9 cellular contexts compared by ENCODE assay signal in the genomic region with DNA sequence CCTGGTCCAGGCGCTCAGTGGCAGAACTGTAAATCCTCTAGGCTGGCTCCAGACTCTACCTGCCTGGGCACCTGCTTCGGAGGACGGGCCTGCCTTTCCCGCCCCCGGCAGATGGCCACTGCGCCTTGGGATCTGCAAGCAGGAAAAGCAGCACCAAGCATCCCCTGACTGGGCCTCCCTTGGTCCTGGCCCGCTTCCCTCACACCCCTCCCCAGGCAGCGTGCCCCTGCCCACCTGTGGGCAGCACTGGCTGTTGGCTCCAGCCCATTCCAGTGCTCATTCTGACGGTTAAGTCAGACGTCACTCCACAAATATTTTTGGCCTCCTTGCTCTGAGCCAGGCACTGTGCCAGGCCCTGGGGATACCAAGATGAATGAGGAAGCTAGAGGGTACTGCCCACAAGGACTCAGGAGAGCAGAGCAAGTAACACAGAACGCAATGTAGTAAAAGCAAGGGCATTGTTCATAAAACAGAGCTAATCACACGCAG. TPM values are rescaled to one million over a fixed set of nuclear protein-coding genes. Genes with fewer than 3 reads are reported as not detected.
A peak's percentile ranks its signal among the peaks of the same experiment; 100 is the strongest.
DNase-seq lines count a peak whose midpoint lies in the region; ATAC-seq and TF ChIP-seq lines count a peak whose summit lies in the region.
"Had no signal": no experiment of that assay in that cellular context is flagged by ENCODE, and none has a peak within 500 bp of the region (broad histone marks: within the 10 kb centered on the region; RNA-seq: fewer than 3 reads in every experiment).

No MANE protein-coding gene starts in this region.

- no peak overlapping the region for H3K4me3 ChIP-seq in mammary epithelial cell (replicated peaks in 1 of 3; ENCODE audit: insufficient read depth in 1 of 3, low read depth in 2 of 3, low read length in 3 of 3)

- H3K36me3 Mint-ChIP-seq in activated T-cell treated with anti-CD3 and anti-CD28 coated beads, Interleukin-2, amount 50 U/mL, for 72 hours (ENCODE audit: insufficient read depth in 2 of 2) = peaks cover 12 to 14% of the 10 kb centered on the region in 2 donors
- H3K36me3 Mint-ChIP-seq in activated naive CD8-positive, alpha-beta T cell treated with anti-CD3 and anti-CD28 coated beads for 36 hours = peaks cover 8% of the 10 kb centered on the region

- TF ChIP-seq CTCF in mammary epithelial cell (conservative IDR thresholded peaks at IDR 0.05 in 1 of 2, IDR thresholded peaks at IDR 0.05 in 1 of 2; ENCODE audit: extremely low read depth in 1 of 2, insufficient read depth in 1 of 2, low read depth in 1 of 2, low read length in 2 of 2) = no peak

- no peak overlapping the region for H3K27ac Mint-ChIP-seq in activated T-cell treated with anti-CD3 and anti-CD28 coated beads, Interleukin-2, amount 50 U/mL, for 72 hours
- no peak overlapping the region for H3K27ac Mint-ChIP-seq in activated naive CD8-positive, alpha-beta T cell treated with anti-CD3 and anti-CD28 coated beads for 36 hours

- H3K9me3 ChIP-seq in mammary epithelial cell (replicated peaks; ENCODE audit: insufficient read depth, low read length) = no peaks in the 10 kb centered on the region

- 2% methylated on average over 10 of the region's 12 CpGs for WGBS in mammary epithelial cell (ENCODE audit: low coverage, missing lambda C conversion rate)

- H4K20me1 ChIP-seq in mammary epithelial cell (ENCODE audit: insufficient read depth, low read length) = no peaks in the 10 kb centered on the region

- ATAC-seq in activated T-cell treated with anti-CD3 and anti-CD28 coated beads, Interleukin-2, amount 50 U/mL, for 72 hours (replicated peaks in 1 of 2) = no peak

- peak overlapping the region; percentile 39 for H3K4me2 ChIP-seq in mammary epithelial cell (ENCODE audit: insufficient read depth, low read depth, low read length)

- H3K9ac ChIP-seq in mammary epithelial cell (ENCODE audit: insufficient read depth, low read length) = no peak overlapping the region

- H3K4me3 Mint-ChIP-seq in activated T-cell treated with anti-CD3 and anti-CD28 coated beads, Interleukin-2, amount 50 U/mL, for 72 hours = no peak overlapping the region
- no peak overlapping the region for H3K4me3 Mint-ChIP-seq in activated naive CD8-positive, alpha-beta T cell treated with anti-CD3 and anti-CD28 coated beads for 36 hours

- dilution Hi-C loops in mammary epithelial cell (cut with HindIII; ENCODE audit: low sequenced_read_pairs) = loop anchor here (5.0 kb wide), 1 partner anchor 106 kb away; no protein-coding TSS in a partner anchor

- no TSS peak for BruUV-seq in mammary epithelial cell (replicated peaks; lab: Mats Ljungman, UMichigan)

- H3K27me3 ChIP-seq in mammary epithelial cell (ENCODE audit: insufficient read depth, low read length) = no peaks in the 10 kb centered on the region

- DNase-seq in DMS 273 (lab: John Stamatoyannopoulos, UW; ENCODE audit: unreplicated experiment) = peak; percentile 74
- DNase-seq in NCI-H2029 treated with DMSO at 0.1 percent for 48 hours (lab: John Stamatoyannopoulos, UW) = peak; percentile 82
- DNase-seq in mammary epithelial cell = peak; percentile 97
- DNase-seq in medulla oblongata (ENCODE audit: extremely low spot score) = peak; percentile 63
- DNase-seq in activated T-cell treated with anti-CD3 and anti-CD28 coated beads, Interleukin-2, amount 50 U/mL, for 72 hours = no peak
- DNase-seq in T-helper 2 cell = no peak
- DNase-seq in activated effector memory CD4-positive, alpha-beta T cell treated with anti-CD3 and anti-CD28 coated beads, Interleukin-2, amount 50 U/mL, for 16 hours = no peak
- DNase-seq in activated naive CD8-positive, alpha-beta T cell treated with anti-CD3 and anti-CD28 coated beads for 36 hours = no peak

- H3K27ac ChIP-seq in mammary epithelial cell (ENCODE audit: insufficient read depth, low read depth, low read length) = peak overlapping the region; percentile 31

- in situ Hi-C loops in mammary epithelial cell (cut with MboI; ENCODE audit: low sequenced_read_pairs in 2 of 2) = no loop called here

- peaks cover 58% of the 10 kb centered on the region for H3K27me3 Mint-ChIP-seq in activated T-cell treated with anti-CD3 and anti-CD28 coated beads, Interleukin-2, amount 50 U/mL, for 72 hours (ENCODE audit: low read depth)
- peaks cover 28% of the 10 kb centered on the region for H3K27me3 Mint-ChIP-seq in activated naive CD8-positive, alpha-beta T cell treated with anti-CD3 and anti-CD28 coated beads for 36 hours

- CTCF ChIA-PET in mammary epithelial cell (lab: Charles Lee; ENCODE audit: low non-redundant PET) = interaction anchor here (0.6 kb wide), 2 partner anchors 10 to 54 kb away, joined by 4 to 9 read pairs; no protein-coding TSS in a partner anchor

- no peaks in the 10 kb centered on the region for H3K36me3 ChIP-seq in mammary epithelial cell (ENCODE audit: insufficient read depth, low read length)

- H3K9me3 Mint-ChIP-seq in activated T-cell treated with anti-CD3 and anti-CD28 coated beads, Interleukin-2, amount 50 U/mL, for 72 hours = peaks cover 14 to 17% of the 10 kb centered on the region in 2 donors
- H3K9me3 Mint-ChIP-seq in activated naive CD8-positive, alpha-beta T cell treated with anti-CD3 and anti-CD28 coated beads for 36 hours = peaks cover 17% of the 10 kb centered on the region

- H3K79me2 ChIP-seq in mammary epithelial cell (ENCODE audit: insufficient read depth, low read length) = no peaks in the 10 kb centered on the region

- intact Hi-C loops in mammary epithelial cell (cut with micrococcal nuclease) = loop anchor here (1.0 kb wide), 1 partner anchor 28 kb away; no protein-coding TSS in a partner anchor

- peak overlapping the region; percentile 15 for H2AFZ ChIP-seq in mammary epithelial cell (ENCODE audit: low read depth, low read length)

- peaks cover 35% of the 10 kb centered on the region for H3K4me1 ChIP-seq in mammary epithelial cell (ENCODE audit: insufficient read depth, low read length)

- peaks cover 29% of the 10 kb centered on the region for H3K4me1 Mint-ChIP-seq in activated T-cell treated with anti-CD3 and anti-CD28 coated beads, Interleukin-2, amount 50 U/mL, for 72 hours (ENCODE audit: low read depth)
- H3K4me1 Mint-ChIP-seq in activated naive CD8-positive, alpha-beta T cell treated with anti-CD3 and anti-CD28 coated beads for 36 hours = peaks cover 33% of the 10 kb centered on the region

RNA-seq across cellular contexts. Expression of gene BLACAT1, which starts 22.0 kb away (rescaled TPM):
- total RNA-seq in mammary epithelial cell = 1 to 10 TPM; 1.6 to 2.5 TPM
- polyA plus RNA-seq in mammary epithelial cell = 1.8 TPM
- polyA minus RNA-seq in mammary epithelial cell = 4.4 TPM
- under 1 TPM; 0.34 to 0.97 TPM for total RNA-seq in activated T-cell treated with anti-CD3 and anti-CD28 coated beads, Interleukin-2, amount 50 U/mL, for 72 hours
- total RNA-seq in activated naive CD8-positive, alpha-beta T cell treated with anti-CD3 and anti-CD28 coated beads for 36 hours = under 1 TPM; 0.12 to 0.19 TPM

RNA-seq across cellular contexts. Expression of gene CDK18, which starts 26.7 kb away (rescaled TPM):
- total RNA-seq in mammary epithelial cell = 10 to 100 TPM; 23.2 to 28.6 TPM
- 24.6 TPM for polyA plus RNA-seq in mammary epithelial cell
- 57.9 TPM for polyA minus RNA-seq in mammary epithelial cell
- 1 to 10 TPM; 2.3 to 3.3 TPM for total RNA-seq in activated T-cell treated with anti-CD3 and anti-CD28 coated beads, Interleukin-2, amount 50 U/mL, for 72 hours
- 1 to 10 TPM; 6.2 to 6.5 TPM for total RNA-seq in activated naive CD8-positive, alpha-beta T cell treated with anti-CD3 and anti-CD28 coated beads for 36 hours

RNA-seq across cellular contexts. Expression of gene LEMD1, which starts 55.9 kb away (rescaled TPM):
- total RNA-seq in mammary epithelial cell = 1 to 10 TPM; 3.2 to 5.2 TPM
- polyA plus RNA-seq in mammary epithelial cell = 4.6 TPM
- 2.8 TPM for polyA minus RNA-seq in mammary epithelial cell
- 1 to 10 TPM in 1 of 2 donors, not detected in 1; 3.1 TPM for total RNA-seq in activated T-cell treated with anti-CD3 and anti-CD28 coated beads, Interleukin-2, amount 50 U/mL, for 72 hours
- total RNA-seq in activated naive CD8-positive, alpha-beta T cell treated with anti-CD3 and anti-CD28 coated beads for 36 hours = under 1 TPM in 1 of 2 experiments, not detected in 1; 0.78 TPM
- total RNA-seq: lower leg skin had no signal

Comparison
In these comparisons a context has a peak if more than half of its experiments do, and no peak if none do; other contexts are left out.
1. DNase-seq: peak in DMS 273 (single experiment), NCI-H2029 treated with DMSO at 0.1 percent for 48 hours (single experiment), mammary epithelial cell (single experiment) and medulla oblongata (single experiment); none in activated T-cell treated with anti-CD3 and anti-CD28 coated beads, Interleukin-2, amount 50 U/mL, for 72 hours (0 of 2), T-helper 2 cell (0 of 5), activated effector memory CD4-positive, alpha-beta T cell treated with anti-CD3 and anti-CD28 coated beads, Interleukin-2, amount 50 U/mL, for 16 hours (single experiment) and activated naive CD8-positive, alpha-beta T cell treated with anti-CD3 and anti-CD28 coated beads for 36 hours (single experiment).